Comparison of ENCODE assay signal across 9 cellular contexts in genomic region chr3:95539950-95540483, GRCh38.
"Had no signal": no experiment of that assay in that cellular context is flagged by ENCODE, and none has a peak within 500 bp of the region (broad histone marks: within the 10 kb centered on the region; RNA-seq: fewer than 3 reads in every experiment).

No MANE protein-coding gene starts in this region.

- FAIRE-seq: K562 had no signal

- H3K4me3 ChIP-seq: HAP-1, K562 had no signal

- H3K4me1 ChIP-seq: HAP-1 had no signal

- H3K9me3 ChIP-seq: HAP-1 had no signal

- H3K27ac ChIP-seq: HL-60 had no signal

- DNase-seq: GOT3, H7, HFFc6, IMR-90, KG1 had no signal

- ATAC-seq: HCT116, K562 had no signal

- H3K36me3 ChIP-seq: HAP-1 had no signal
